In the genomic region with DNA sequence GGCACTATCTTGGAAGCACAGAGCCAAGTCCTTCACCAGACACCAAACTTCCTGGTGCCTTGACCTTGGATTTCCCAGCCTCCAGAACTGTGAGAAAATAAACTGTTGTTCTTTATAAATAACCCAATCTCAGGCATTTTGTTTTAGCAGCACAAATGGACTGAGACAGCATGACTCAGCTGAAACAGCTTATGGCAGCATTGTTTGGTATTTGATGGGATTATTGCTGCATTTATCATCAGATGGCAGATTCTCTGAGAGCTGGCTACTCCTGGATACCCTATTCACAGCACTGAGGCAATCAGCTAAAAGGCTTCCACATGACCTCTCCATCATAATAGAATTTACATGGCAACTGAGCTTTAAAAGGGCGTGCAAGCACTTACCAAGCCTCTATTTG, we compare ENCODE assay signal across 18 cellular contexts.
DNase-seq lines count a peak whose midpoint lies in the region; ATAC-seq and TF ChIP-seq lines count a peak whose summit lies in the region.
"Had no signal": no experiment of that assay in that cellular context is flagged by ENCODE, and none has a peak within 500 bp of the region (broad histone marks: within the 10 kb centered on the region; RNA-seq: fewer than 3 reads in every experiment).

No MANE protein-coding gene starts in this region.

- no peak for TF ChIP-seq CTCF in foreskin keratinocyte (conservative IDR thresholded peaks at IDR 0.05)

- DNase-seq in Caki2 (ENCODE audit: low read depth), result peak; percentile 26
- peak; percentile 46 for DNase-seq in HCEC 1CT
- peak; percentile 4 for DNase-seq in RPMI7951 (ENCODE audit: low read depth)
- peak in 1 of 2 donors; percentile 54 for DNase-seq in foreskin keratinocyte
- no peak for DNase-seq in stimulated activated CD8-positive, alpha-beta memory T cell treated with anti-CD3 and anti-CD28 coated beads, Interleukin-4, amount 100 ng/mL, for 48 hours
- DNase-seq: CD4-positive, alpha-beta T cell; NCI-H1105 treated with DMSO at 0.1 percent for 48 hours; NCI-H2081; NCI-H226; NCI-H69; T-cell had no signal

- in situ Hi-C loops in Caki2 (cut with HindIII; ENCODE audit: low pct_unique_long_range_greater_than_20kb, low sequenced_read_pairs), result no loop called here

- H3K4me1 ChIP-seq in foreskin keratinocyte, result no peaks in the 10 kb centered on the region
- H3K4me1 ChIP-seq: HAP-1 had no signal

- H3K27me3 ChIP-seq in foreskin keratinocyte, result peaks cover 3% of the 10 kb centered on the region

- ATAC-seq in foreskin keratinocyte (peak; percentile 32), GM21528 (IDR thresholded peaks at IDR 0.05; ENCODE audit: low FRiP score, unreplicated experiment) (no peak), HG02798 (IDR thresholded peaks at IDR 0.05; ENCODE audit: poor library complexity, unreplicated experiment) (no peak), GM18520 (IDR thresholded peaks at IDR 0.05; ENCODE audit: unreplicated experiment) (no peak)
- ATAC-seq: Right ventricle myocardium inferior, T-cell had no signal

- H3K27ac ChIP-seq in foreskin keratinocyte, result no peak overlapping the region
- H3K27ac ChIP-seq: KMS-11, SK-N-MC had no signal
